In genomic region chrX:152817082-152817744, GRCh38 we compare ENCODE assay signal across 8 cellular contexts. TPM values are rescaled to one million over a fixed set of nuclear protein-coding genes. Genes with fewer than 3 reads are reported as not detected.
A peak's percentile ranks its signal among the peaks of the same experiment; 100 is the strongest.
DNase-seq lines count a peak whose midpoint lies in the region; ATAC-seq and TF ChIP-seq lines count a peak whose summit lies in the region.

No MANE protein-coding gene starts in this region.

- TF ChIP-seq CTCF in A673 (conservative IDR thresholded peaks at IDR 0.05; ENCODE audit: low read depth, low read length) (peak; percentile 60), GM10266 (IDR thresholded peaks at IDR 0.05; ENCODE audit: control insufficient read depth, insufficient read depth, low read depth, missing control alignments) (peak; percentile 45), Panc1 (IDR thresholded peaks at IDR 0.05) (peak; percentile 75), fibroblast of lung (conservative IDR thresholded peaks at IDR 0.05 in 1 of 2, IDR thresholded peaks at IDR 0.05 in 1 of 2; ENCODE audit: low read depth in 1 of 2, low read length in 2 of 2) (peak; percentile 42 to 59)

- peaks cover 11% of the 10 kb centered on the region for H3K27me3 Mint-ChIP-seq in T-helper 17 cell

- H4K20me1 ChIP-seq in fibroblast of lung (ENCODE audit: control insufficient read depth, extremely low read depth, insufficient read depth, low read length) = no peaks in the 10 kb centered on the region

- BruUV-seq in A673 (replicated peaks; lab: Mats Ljungman, UMichigan) (no TSS peak), Panc1 (replicated peaks; lab: Mats Ljungman, UMichigan) (no TSS peak)

- ATAC-seq in Panc1 (peak; percentile 85), T-helper 17 cell (no peak), HG03457 (IDR thresholded peaks at IDR 0.05; ENCODE audit: unreplicated experiment) (no peak)

- H3K36me3 ChIP-seq in A673 (ENCODE audit: insufficient read depth, low read length, poor library complexity, severe bottlenecking) = no peaks in the 10 kb centered on the region
- H3K36me3 ChIP-seq in Panc1 (ENCODE audit: control insufficient read depth, insufficient read depth, low read length) = no peaks in the 10 kb centered on the region
- no peaks in the 10 kb centered on the region for H3K36me3 ChIP-seq in fibroblast of lung (ENCODE audit: control insufficient read depth, insufficient read depth, low read length)

- H3K27ac Mint-ChIP-seq in T-helper 17 cell = no peak overlapping the region

- H3K27ac ChIP-seq in A673 (ENCODE audit: low read depth, low read length, poor library complexity, severe bottlenecking) (no peak overlapping the region), Panc1 (ENCODE audit: low read length) (no peak overlapping the region), fibroblast of lung (ENCODE audit: insufficient read depth, low read length) (no peak overlapping the region)

- in situ Hi-C loops in Panc1 (cut with HindIII; ENCODE audit: low pct_unique_long_range_greater_than_20kb, low sequenced_read_pairs) = loop anchor here (25.0 kb wide), 1 partner anchor 180 kb away; the partner anchor contains the start of gene GABRQ

- POLR2A ChIA-PET in A673 (lab: Charles Lee; ENCODE audit: low non-redundant PET) (no interaction called here), Panc1 (lab: Charles Lee) (no interaction called here)

- no peaks in the 10 kb centered on the region for H3K9me3 ChIP-seq in A673 (ENCODE audit: low read depth, low read length, poor library complexity, severe bottlenecking)
- H3K9me3 ChIP-seq in Panc1 (ENCODE audit: control insufficient read depth, insufficient read depth, low read depth, low read length) = no peaks in the 10 kb centered on the region
- no peaks in the 10 kb centered on the region for H3K9me3 ChIP-seq in fibroblast of lung (ENCODE audit: control insufficient read depth, insufficient read depth, low read depth, low read length)
- H3K9me3 ChIP-seq in T-helper 17 cell (ENCODE audit: control insufficient read depth, low read length, poor library complexity, severe bottlenecking) = no peaks in the 10 kb centered on the region

- no peaks in the 10 kb centered on the region for H3K4me1 ChIP-seq in A673 (ENCODE audit: insufficient read depth, low read length, poor library complexity, severe bottlenecking)
- no peaks in the 10 kb centered on the region for H3K4me1 ChIP-seq in Panc1 (ENCODE audit: control insufficient read depth, insufficient read depth, low read length)
- H3K4me1 ChIP-seq in fibroblast of lung (ENCODE audit: control insufficient read depth, extremely low read depth, insufficient read depth, low read length) = no peaks in the 10 kb centered on the region

- H3K9ac ChIP-seq in fibroblast of lung (ENCODE audit: insufficient read depth, low read length) = no peak overlapping the region

- H3K4me3 Mint-ChIP-seq in T-helper 17 cell = no peak overlapping the region

- DNase-seq in A673 (ENCODE audit: low spot score) (peak; percentile 40), GM10266 (ENCODE audit: extremely low spot score) (peak; percentile 6), Panc1 (ENCODE audit: low read depth, low spot score) (no peak), fibroblast of lung (ENCODE audit: low read depth in 2 of 2) (peak; percentile 29 to 50), superior temporal gyrus (ENCODE audit: extremely low spot score) (peak; percentile 68), T-helper 17 cell (no peak), NOMO-1 treated with DMSO at 0.1 percent for 48 hours (lab: John Stamatoyannopoulos, UW; ENCODE audit: unreplicated experiment) (no peak)

- no peaks in the 10 kb centered on the region for H3K79me2 ChIP-seq in fibroblast of lung (ENCODE audit: control insufficient read depth, insufficient read depth, low read length)

- CTCF ChIA-PET in A673 (lab: Charles Lee) = no interaction called here
- CTCF ChIA-PET in Panc1 (lab: Charles Lee) = interaction anchor here (0.7 kb wide), 1 partner anchor 174 kb away, joined by 4 read pairs; no protein-coding TSS in a partner anchor

- intact Hi-C loops in A673 (cut with micrococcal nuclease; ENCODE audit: unreplicated experiment) (loop anchor here (5.0 kb wide), 1 partner anchor 1065 kb away; no protein-coding TSS in a partner anchor), Panc1 (cut with micrococcal nuclease; ENCODE audit: unreplicated experiment) (loop anchor here (2.0 to 10.0 kb wide), 3 partner anchors 174 to 1102 kb away; partner anchors contain the start of gene FATE1)

- H2AFZ ChIP-seq in fibroblast of lung (ENCODE audit: low read length) = peak overlapping the region; percentile 20

- H3K4me3 ChIP-seq in A673 (ENCODE audit: low read depth, low read length, poor library complexity, severe bottlenecking) = no peak overlapping the region
- no peak overlapping the region for H3K4me3 ChIP-seq in Panc1 (ENCODE audit: low read depth in 2 of 2, low read length in 2 of 2)
- H3K4me3 ChIP-seq in fibroblast of lung (replicated peaks in 1 of 4; ENCODE audit: control extremely low read depth in 1 of 4, insufficient read depth in 1 of 4, low read depth in 3 of 4, low read length in 4 of 4) = no peak overlapping the region

- peaks cover 39% of the 10 kb centered on the region for H3K27me3 ChIP-seq in A673 (replicated peaks; ENCODE audit: insufficient read depth, low read depth, low read length, poor library complexity)
- no peaks in the 10 kb centered on the region; the same call in 1 of the 2 replicates for H3K27me3 ChIP-seq in Panc1 (ENCODE audit: control insufficient read depth, insufficient read depth, low read length)
- no peaks in the 10 kb centered on the region for H3K27me3 ChIP-seq in fibroblast of lung (ENCODE audit: control insufficient read depth, insufficient read depth, low read length)

- no peak overlapping the region for H3K4me2 ChIP-seq in fibroblast of lung (ENCODE audit: extremely low read depth, insufficient read depth, low read length)

- peaks cover 2% of the 10 kb centered on the region for H3K36me3 Mint-ChIP-seq in T-helper 17 cell (ENCODE audit: low read depth)

- H3K4me1 Mint-ChIP-seq in T-helper 17 cell = peaks cover 5% of the 10 kb centered on the region

RNA-seq across cellular contexts. Expression of gene CETN2, which starts 13.3 kb away (rescaled TPM):
- total RNA-seq in A673 (2021) (33.3 and 36.1 TPM in 2 replicates), Panc1 (2021; ENCODE audit: unreplicated experiment) (63.3 TPM), fibroblast of lung (30.6 and 40.8 TPM in 2 replicates), T-helper 17 cell (1 to 10 TPM; 7.5 to 9.4 TPM)
- 52.5 TPM for polyA plus RNA-seq in Panc1 (2012; ENCODE audit: insufficient read length)
- 72.1 and 79.7 TPM in 2 replicates for polyA plus RNA-seq in fibroblast of lung
- polyA plus RNA-seq in fibroblast of lung (2012) = 61.9 and 67.4 TPM in 2 replicates
- polyA minus RNA-seq in fibroblast of lung (ENCODE audit: low replicate concordance) = 4.1 TPM in 1 of 2 replicates, not detected in the other

RNA-seq across cellular contexts. Expression of gene NSDHL, which starts 13.7 kb away (rescaled TPM):
- total RNA-seq in A673 (2021) (44.4 and 52.0 TPM in 2 replicates), Panc1 (2021; ENCODE audit: unreplicated experiment) (75.0 TPM), fibroblast of lung (16.7 and 32.2 TPM in 2 replicates), T-helper 17 cell (1 to 10 TPM; 4.3 to 5.3 TPM)
- 78.8 TPM for polyA plus RNA-seq in Panc1 (2012; ENCODE audit: insufficient read length)
- polyA plus RNA-seq in fibroblast of lung = 43.5 and 48.8 TPM in 2 replicates
- polyA plus RNA-seq in fibroblast of lung (2012) = 41.6 and 50.0 TPM in 2 replicates
- 28.1 and 31.4 TPM in 2 replicates for polyA minus RNA-seq in fibroblast of lung (ENCODE audit: low replicate concordance)

RNA-seq across cellular contexts. Expression of gene MAGEA6, which starts 47.7 kb away (rescaled TPM):
- total RNA-seq in A673 (2021) (not detected in 2 replicates), Panc1 (2021; ENCODE audit: unreplicated experiment) (0.57 TPM), fibroblast of lung (not detected in 2 replicates), T-helper 17 cell (not detected)
- 0.17 TPM for polyA plus RNA-seq in Panc1 (2012; ENCODE audit: insufficient read length)
- not detected in 2 replicates for polyA plus RNA-seq in fibroblast of lung
- polyA plus RNA-seq in fibroblast of lung (2012) = not detected in 2 replicates
- not detected in 2 replicates for polyA minus RNA-seq in fibroblast of lung (ENCODE audit: low replicate concordance)

RNA-seq across cellular contexts. Expression of gene CSAG3, which starts 58.2 kb away (rescaled TPM):
- total RNA-seq in A673 (2021) (not detected in 2 replicates), Panc1 (2021; ENCODE audit: unreplicated experiment) (0.26 TPM), fibroblast of lung (not detected in 2 replicates), T-helper 17 cell (not detected)
- not detected for polyA plus RNA-seq in Panc1 (2012; ENCODE audit: insufficient read length)
- polyA plus RNA-seq in fibroblast of lung = not detected in 2 replicates
- polyA plus RNA-seq in fibroblast of lung (2012) = not detected in 2 replicates
- not detected in 2 replicates for polyA minus RNA-seq in fibroblast of lung (ENCODE audit: low replicate concordance)

Comparison
In these comparisons a context has a peak if more than half of its experiments do, and no peak if none do; other contexts are left out.
1. DNase-seq: peak in A673 (single experiment), GM10266 (single experiment), fibroblast of lung (2 of 2) and superior temporal gyrus (single experiment); none in Panc1 (single experiment), T-helper 17 cell (0 of 3) and NOMO-1 treated with DMSO at 0.1 percent for 48 hours (single experiment).
2. Peak in every context shown above with its lines, with median percentiles within 50 percentile points of each other: CTCF ChIP-seq.